22 cellular contexts compared by ENCODE assay signal in the genomic region with DNA sequence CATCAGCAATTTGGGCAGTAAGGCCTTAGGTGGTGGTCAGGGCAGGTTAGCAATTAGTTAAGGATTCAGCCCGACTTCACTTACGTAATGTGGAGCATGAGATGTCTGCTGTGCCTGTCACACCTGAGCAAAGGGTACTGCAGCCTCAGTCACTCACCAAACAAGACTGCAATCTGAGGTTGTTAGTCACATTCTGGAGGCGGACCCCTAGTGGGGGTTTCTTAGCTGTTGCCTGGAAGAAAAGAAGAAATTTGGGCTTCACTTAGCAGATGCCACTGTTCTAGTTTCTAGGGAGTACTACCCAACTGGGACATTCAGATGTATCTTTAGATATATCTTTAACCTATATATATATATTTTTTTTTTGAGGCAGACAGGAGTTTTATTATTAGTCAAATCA.
"Had no signal": no experiment of that assay in that cellular context is flagged by ENCODE, and none has a peak within 500 bp of the region (broad histone marks: within the 10 kb centered on the region; RNA-seq: fewer than 3 reads in every experiment).

No MANE protein-coding gene starts in this region.

- DNase-seq: colonic mucosa; effector CD8-positive, alpha-beta T cell; erythroblast; hypothalamus; left cardiac atrium; left lung; naive thymus-derived CD8-positive, alpha-beta T cell; nephron progenitor cell; occipital lobe; ovary; posterior cingulate gyrus; psoas muscle; right cardiac atrium; sigmoid colon; stimulated activated CD4-positive, alpha-beta T cell treated with anti-CD3 and anti-CD28 coated beads, Interleukin-2, amount 100 ng/mL, for 24 hours; stimulated activated CD4-positive, alpha-beta T cell treated with anti-CD3 and anti-CD28 coated beads, Interleukin-4, amount 100 ng/mL, for 24 hours; stimulated activated naive CD4-positive, alpha-beta T cell treated with Interleukin-2 at 50 U/mL for 16 hours; stomach; thyroid gland had no signal

- H3K4me3 ChIP-seq: colonic mucosa, left lung, ovary, psoas muscle, sigmoid colon, stomach, thyroid gland, vagina had no signal

- H3K4me1 Mint-ChIP-seq: naive thymus-derived CD8-positive, alpha-beta T cell; stimulated activated effector memory CD8-positive, alpha-beta T cell treated with anti-CD3 and anti-CD28 coated beads, Interleukin-12 subunit alpha, Interleukin-12 subunit beta, amount 100 ng/mL, for 72 hours had no signal

- H3K36me3 Mint-ChIP-seq: naive thymus-derived CD8-positive, alpha-beta T cell; stimulated activated effector memory CD8-positive, alpha-beta T cell treated with anti-CD3 and anti-CD28 coated beads, Interleukin-12 subunit alpha, Interleukin-12 subunit beta, amount 100 ng/mL, for 72 hours had no signal

- H3K36me3 ChIP-seq: colonic mucosa, left lung, ovary, sigmoid colon, stomach, thyroid gland, vagina had no signal

- H3K4me1 ChIP-seq: colonic mucosa, left lung, psoas muscle, stomach, thyroid gland, vagina had no signal

- H3K9me3 Mint-ChIP-seq: dendritic cell treated with granulocyte-macrophage colony-stimulating factor and Interleukin-4, amounts not matched to agents 40 ng/mL and 50 ng/mL, for 4 days had no signal

- H3K27ac ChIP-seq: colonic mucosa, left lung, ovary, psoas muscle, sigmoid colon, stomach, thyroid gland, vagina had no signal

- H3K27me3 Mint-ChIP-seq: dendritic cell treated with granulocyte-macrophage colony-stimulating factor and Interleukin-4, amounts not matched to agents 40 ng/mL and 50 ng/mL, for 4 days had no signal

- H3K27me3 ChIP-seq: colonic mucosa, left lung, ovary, sigmoid colon, stomach, thyroid gland, vagina had no signal

- H3K9me3 ChIP-seq: colonic mucosa, left lung, ovary, psoas muscle, sigmoid colon, thyroid gland, vagina had no signal

- H3K27ac Mint-ChIP-seq: dendritic cell treated with granulocyte-macrophage colony-stimulating factor and Interleukin-4, amounts not matched to agents 40 ng/mL and 50 ng/mL, for 4 days; naive thymus-derived CD8-positive, alpha-beta T cell; nephron progenitor cell; stimulated activated effector memory CD8-positive, alpha-beta T cell treated with anti-CD3 and anti-CD28 coated beads, Interleukin-12 subunit alpha, Interleukin-12 subunit beta, amount 100 ng/mL, for 72 hours had no signal

- H3K4me3 Mint-ChIP-seq: dendritic cell treated with granulocyte-macrophage colony-stimulating factor and Interleukin-4, amounts not matched to agents 40 ng/mL and 50 ng/mL, for 4 days; naive thymus-derived CD8-positive, alpha-beta T cell; nephron progenitor cell; stimulated activated effector memory CD8-positive, alpha-beta T cell treated with anti-CD3 and anti-CD28 coated beads, Interleukin-12 subunit alpha, Interleukin-12 subunit beta, amount 100 ng/mL, for 72 hours had no signal

- ATAC-seq: left cardiac atrium; left lung; naive thymus-derived CD8-positive, alpha-beta T cell; psoas muscle; right cardiac atrium; stimulated activated effector memory CD8-positive, alpha-beta T cell treated with anti-CD3 and anti-CD28 coated beads, Interleukin-12 subunit alpha, Interleukin-12 subunit beta, amount 100 ng/mL, for 72 hours had no signal
